In genomic region chr14:77377502-77377844, GRCh38 we compare ENCODE assay signal across 1 cellular context.
TF ChIP-seq lines count a peak whose summit lies in the region.

No MANE protein-coding gene starts in this region.

TF ChIP-seq in IMR-90, 13 proteins besides CTCF, POLR2A, EP300 and RAD21:
- TF ChIP-seq FOS (IDR thresholded peaks at IDR 0.05; ENCODE audit: low read depth, low read length): no peak
- TF ChIP-seq NFE2L2 (IDR thresholded peaks at IDR 0.05; ENCODE audit: low read depth, low read length): no peak
- TF ChIP-seq MXI1 (IDR thresholded peaks at IDR 0.05; ENCODE audit: borderline replicate concordance, low read depth, low read length): no peak
- TF ChIP-seq MAZ (IDR thresholded peaks at IDR 0.05; ENCODE audit: borderline replicate concordance, low read depth, low read length): no peak
- no peak for TF ChIP-seq USF2 (IDR thresholded peaks at IDR 0.05; ENCODE audit: low read depth, low read length)
- TF ChIP-seq RCOR1 (IDR thresholded peaks at IDR 0.05; ENCODE audit: insufficient replicate concordance, low read length): no peak
- TF ChIP-seq ELK1 (IDR thresholded peaks at IDR 0.05; ENCODE audit: borderline replicate concordance, low read depth, low read length): no peak
- no peak for TF ChIP-seq SMC3 (IDR thresholded peaks at IDR 0.05; ENCODE audit: low read depth, low read length)
- TF ChIP-seq BHLHE40 (IDR thresholded peaks at IDR 0.05; ENCODE audit: low read depth, low read length): no peak
- no peak for TF ChIP-seq MAFK (IDR thresholded peaks at IDR 0.05; ENCODE audit: low read depth, low read length)
- TF ChIP-seq CEBPB (IDR thresholded peaks at IDR 0.05; ENCODE audit: low read depth, low read length): no peak
- no peak for TF ChIP-seq RFX5 (IDR thresholded peaks at IDR 0.05; ENCODE audit: low read depth, low read length)
